Comparison of ENCODE assay signal across 8 cellular contexts in genomic region chr11:44133335-44133946, GRCh38. TPM values are rescaled to one million over a fixed set of nuclear protein-coding genes. Genes with fewer than 3 reads are reported as not detected.
A peak's percentile ranks its signal among the peaks of the same experiment; 100 is the strongest.
DNase-seq lines count a peak whose midpoint lies in the region; ATAC-seq, FAIRE-seq and TF ChIP-seq lines count a peak whose summit lies in the region.

No MANE protein-coding gene starts in this region.

- intact Hi-C loops in IMR-90 (cut with micrococcal nuclease) = loop anchor here (1.0 to 10.0 kb wide), 5 partner anchors 121 to 405 kb away; no protein-coding TSS in a partner anchor
- intact Hi-C loops in uterus (cut with DNase I; ENCODE audit: low total_unique reads) = no loop called here
- intact Hi-C loops in activated T-helper 1 cell treated with anti-CD3 and anti-CD28 coated beads, Interleukin-12 subunit alpha, Interleukin-12 subunit beta, Interleukin-2, Interleukin-4 antibody, amounts not matched to agents 30 ng/mL and 10 ng/mL and 1 ng/mL, durations not matched to agents 14 hours and 24 hours and 36 hours (cut with micrococcal nuclease) = loop anchor here (1.0 to 10.0 kb wide), 2 partner anchors 151 to 405 kb away; no protein-coding TSS in a partner anchor

- no peak overlapping the region for H3K4ac ChIP-seq in IMR-90 (ENCODE audit: low read depth, low read length)

- H3K27ac ChIP-seq in IMR-90 (ENCODE audit: insufficient read depth, low read length) (no peak overlapping the region), uterus (no peak overlapping the region)

- H3K9me3 ChIP-seq in IMR-90 (ENCODE audit: control insufficient read depth, insufficient read depth, low read length) (no peaks in the 10 kb centered on the region), uterus (no peaks in the 10 kb centered on the region)

- BruUV-seq in IMR-90 (replicated peaks; lab: Mats Ljungman, UMichigan) = no TSS peak

- WGBS in IMR-90 (ENCODE audit: extremely low coverage in 2 of 2, insufficient read length in 1 of 2), 2 experiments = no CpG with 5 or more reads among the region's 1 CpG

- dilution Hi-C loops in IMR-90 (cut with HindIII; ENCODE audit: low sequenced_read_pairs, unreplicated experiment) = no loop called here

- H4K91ac ChIP-seq in IMR-90 (ENCODE audit: insufficient read depth, low read depth, low read length) = no peak overlapping the region

- no peak overlapping the region for H2BK20ac ChIP-seq in IMR-90 (ENCODE audit: low read depth, low read length)

- H2BK15ac ChIP-seq in IMR-90 (ENCODE audit: low read depth, low read length) = no peak overlapping the region

- DNase-seq in D721Med (ENCODE audit: insufficient read length, low spot score) (no peak), IMR-90 (peak; percentile 59), WTC11 (ENCODE audit: low spot score) (no peak), iPS-NIHi11 (ENCODE audit: low spot score) (peak; percentile 49), uterus (no peak), SIG-M5 (lab: John Stamatoyannopoulos, UW) (no peak)
- no peak for DNase-seq in activated T-helper 1 cell treated with anti-CD3 and anti-CD28 coated beads, Interleukin-12 subunit alpha, Interleukin-12 subunit beta, Interleukin-2, Interleukin-4 antibody, amounts not matched to agents 30 ng/mL and 10 ng/mL and 1 ng/mL, durations not matched to agents 14 hours and 24 hours and 36 hours (ENCODE audit: low spot score)

- no peak overlapping the region for H3K4me3 Mint-ChIP-seq in WTC11
- H3K4me3 Mint-ChIP-seq in activated T-helper 1 cell treated with anti-CD3 and anti-CD28 coated beads, Interleukin-12 subunit alpha, Interleukin-12 subunit beta, Interleukin-2, Interleukin-4 antibody, amounts not matched to agents 30 ng/mL and 10 ng/mL and 1 ng/mL, durations not matched to agents 14 hours and 24 hours and 36 hours = no peak overlapping the region

- 0 out of 2 replicates have a peak, but pooled peaks cover 3% of the 10 kb centered on the region for H3K9me1 ChIP-seq in IMR-90 (ENCODE audit: insufficient read depth, low read length)

- H2AK9ac ChIP-seq in IMR-90 (replicated peaks; ENCODE audit: low read depth, low read length, poor library complexity) = no peak overlapping the region

- H3K27me3 Mint-ChIP-seq in WTC11 (ENCODE audit: low read depth) = no peaks in the 10 kb centered on the region
- H3K27me3 Mint-ChIP-seq in activated T-helper 1 cell treated with anti-CD3 and anti-CD28 coated beads, Interleukin-12 subunit alpha, Interleukin-12 subunit beta, Interleukin-2, Interleukin-4 antibody, amounts not matched to agents 30 ng/mL and 10 ng/mL and 1 ng/mL, durations not matched to agents 14 hours and 24 hours and 36 hours (ENCODE audit: insufficient read depth) = no peaks in the 10 kb centered on the region

- 0 out of 2 replicates have a peak, but pooled peaks cover 2% of the 10 kb centered on the region for H3K4me1 Mint-ChIP-seq in WTC11
- no peaks in the 10 kb centered on the region for H3K4me1 Mint-ChIP-seq in activated T-helper 1 cell treated with anti-CD3 and anti-CD28 coated beads, Interleukin-12 subunit alpha, Interleukin-12 subunit beta, Interleukin-2, Interleukin-4 antibody, amounts not matched to agents 30 ng/mL and 10 ng/mL and 1 ng/mL, durations not matched to agents 14 hours and 24 hours and 36 hours (ENCODE audit: low read depth)

- in situ Hi-C loops in IMR-90 (cut with MboI; ENCODE audit: low sequenced_read_pairs) = loop anchor here (5.0 kb wide), 1 partner anchor 409 kb away; no protein-coding TSS in a partner anchor

- H3K36me3 Mint-ChIP-seq in WTC11 = 0 out of 2 replicates have a peak, but pooled peaks cover 2% of the 10 kb centered on the region
- H3K36me3 Mint-ChIP-seq in activated T-helper 1 cell treated with anti-CD3 and anti-CD28 coated beads, Interleukin-12 subunit alpha, Interleukin-12 subunit beta, Interleukin-2, Interleukin-4 antibody, amounts not matched to agents 30 ng/mL and 10 ng/mL and 1 ng/mL, durations not matched to agents 14 hours and 24 hours and 36 hours (ENCODE audit: low read depth) = peaks cover 14% of the 10 kb centered on the region

- H2AFZ ChIP-seq in IMR-90 (replicated peaks; ENCODE audit: low read length, poor library complexity) = no peak overlapping the region

- H3K4me2 ChIP-seq in IMR-90 (ENCODE audit: low read depth, low read length) = no peak overlapping the region

- no peak overlapping the region for H3K9ac ChIP-seq in IMR-90 (ENCODE audit: low read depth, low read length)

- no peak overlapping the region for H3K27ac Mint-ChIP-seq in WTC11
- H3K27ac Mint-ChIP-seq in activated T-helper 1 cell treated with anti-CD3 and anti-CD28 coated beads, Interleukin-12 subunit alpha, Interleukin-12 subunit beta, Interleukin-2, Interleukin-4 antibody, amounts not matched to agents 30 ng/mL and 10 ng/mL and 1 ng/mL, durations not matched to agents 14 hours and 24 hours and 36 hours = no peak overlapping the region

- POLR2A ChIA-PET in IMR-90 (lab: Charles Lee; ENCODE audit: unreplicated experiment) (no interaction called here), WTC11 (lab: Charles Lee) (no interaction called here)

- H3K4me3 ChIP-seq in IMR-90 (ENCODE audit: insufficient read depth, low read depth, low read length) (no peak overlapping the region), uterus (no peak overlapping the region)

- H3K18ac ChIP-seq in IMR-90 (ENCODE audit: low read depth, low read length) = no peak overlapping the region

- FAIRE-seq in D721Med (lab: Jason Lieb, UNC) = no peak

- no peaks in the 10 kb centered on the region for H4K20me1 ChIP-seq in IMR-90 (ENCODE audit: insufficient read depth, low read length)

- no peaks in the 10 kb centered on the region for H3K9me3 Mint-ChIP-seq in WTC11
- H3K9me3 Mint-ChIP-seq in activated T-helper 1 cell treated with anti-CD3 and anti-CD28 coated beads, Interleukin-12 subunit alpha, Interleukin-12 subunit beta, Interleukin-2, Interleukin-4 antibody, amounts not matched to agents 30 ng/mL and 10 ng/mL and 1 ng/mL, durations not matched to agents 14 hours and 24 hours and 36 hours = no peaks in the 10 kb centered on the region

- no peak overlapping the region for H3K23ac ChIP-seq in IMR-90 (ENCODE audit: low read depth, low read length)

- H3K27me3 ChIP-seq in IMR-90 (ENCODE audit: control insufficient read depth, insufficient read depth, low read length) (no peaks in the 10 kb centered on the region), uterus (no peaks in the 10 kb centered on the region)

- no peak overlapping the region for H3K56ac ChIP-seq in IMR-90 (ENCODE audit: extremely low read depth, insufficient read depth, low read length)

- no peak overlapping the region for H2BK5ac ChIP-seq in IMR-90 (ENCODE audit: low read depth, low read length, poor library complexity, severe bottlenecking)

- TF ChIP-seq POLR2A in IMR-90 (IDR thresholded peaks at IDR 0.05; ENCODE audit: low read depth, low read length) (no peak), uterus (IDR thresholded peaks at IDR 0.05) (no peak)

- CTCF ChIA-PET in IMR-90 (lab: Yijun Ruan, JAX) (interaction anchor here (0.6 to 1.6 kb wide), 10 partner anchors 13 to 427 kb away, joined by 3 to 7 read pairs (median 4); no protein-coding TSS in a partner anchor), WTC11 (lab: Charles Lee) (interaction anchor here (0.5 to 3.2 kb wide), 34 partner anchors 11 to 778 kb away, joined by 3 to 28 read pairs (median 4); no protein-coding TSS in a partner anchor)

- peak; percentile 73 for TF ChIP-seq RAD21 in IMR-90 (IDR thresholded peaks at IDR 0.05; ENCODE audit: low read length)

- peaks cover 19% of the 10 kb centered on the region for H3K36me3 ChIP-seq in IMR-90 (ENCODE audit: control insufficient read depth, insufficient read depth, low read length)
- no peaks in the 10 kb centered on the region for H3K36me3 ChIP-seq in uterus

- H2BK120ac ChIP-seq in IMR-90 (ENCODE audit: low read depth, low read length) = no peak overlapping the region

- ATAC-seq in IMR-90 (ENCODE audit: low read depth) (peak; percentile 75), WTC11 (peak; percentile 65), HG03196 (IDR thresholded peaks at IDR 0.05; ENCODE audit: unreplicated experiment) (no peak)

- peaks cover 0 to 3% of the 10 kb centered on the region in 2 experiments; a peak in 1 of 4 replicates for H3K79me1 ChIP-seq in IMR-90 (ENCODE audit: low read depth in 1 of 2, low read length in 2 of 2)

- H4K5ac ChIP-seq in IMR-90 (ENCODE audit: low read depth, low read length) = no peak overlapping the region

- H3K14ac ChIP-seq in IMR-90 (replicated peaks; ENCODE audit: low read depth, low read length) = no peak overlapping the region

- no peak overlapping the region for H2AK5ac ChIP-seq in IMR-90 (ENCODE audit: low read depth, low read length)

- TF ChIP-seq CTCF in D721Med (IDR thresholded peaks at IDR 0.05; ENCODE audit: insufficient read depth, missing control alignments) (peak; percentile 64), IMR-90 (conservative IDR thresholded peaks at IDR 0.05; ENCODE audit: low read depth, low read length) (peak; percentile 72), WTC11 (IDR thresholded peaks at IDR 0.05) (peak; percentile 39), uterus (IDR thresholded peaks at IDR 0.05) (peak; percentile 43 to 63 (median 46))

- no peak overlapping the region for H4K8ac ChIP-seq in IMR-90 (ENCODE audit: low read depth in 2 of 2, low read length in 2 of 2)

- H3K4me1 ChIP-seq in IMR-90 (ENCODE audit: control insufficient read depth, insufficient read depth, low read length) (peaks cover 4% of the 10 kb centered on the region; the same call in 1 of the 2 replicates), uterus (peaks cover 0 to 5% of the 10 kb centered on the region in 2 donors)

TF ChIP-seq in IMR-90, 13 proteins besides CTCF, POLR2A, EP300 and RAD21:
- TF ChIP-seq MAZ (IDR thresholded peaks at IDR 0.05; ENCODE audit: borderline replicate concordance, low read depth, low read length) (no peak), SMC3 (IDR thresholded peaks at IDR 0.05; ENCODE audit: low read depth, low read length) (peak; percentile 87)

TF ChIP-seq in WTC11, 78 proteins besides CTCF, POLR2A, EP300 and RAD21 (continues in another document):
- TF ChIP-seq, protein P1, sequence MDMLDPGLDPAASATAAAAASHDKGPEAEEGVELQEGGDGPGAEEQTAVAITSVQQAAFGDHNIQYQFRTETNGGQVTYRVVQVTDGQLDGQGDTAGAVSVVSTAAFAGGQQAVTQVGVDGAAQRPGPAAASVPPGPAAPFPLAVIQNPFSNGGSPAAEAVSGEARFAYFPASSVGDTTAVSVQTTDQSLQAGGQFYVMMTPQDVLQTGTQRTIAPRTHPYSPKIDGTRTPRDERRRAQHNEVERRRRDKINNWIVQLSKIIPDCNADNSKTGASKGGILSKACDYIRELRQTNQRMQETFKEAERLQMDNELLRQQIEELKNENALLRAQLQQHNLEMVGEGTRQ (CRISPR knock-in tag; IDR thresholded peaks at IDR 0.05) = no peak

RNA-seq across cellular contexts. Expression of gene EXT2, which starts 38.0 kb away (rescaled TPM):
- total RNA-seq in IMR-90 (2012; rRNA removed) = 66.1 and 85.3 TPM in 2 replicates
- polyA plus RNA-seq in IMR-90 (2012; rRNA removed) = 68.5 and 75.0 TPM in 2 replicates
- polyA plus RNA-seq in IMR-90 (2012; cell fraction: cytosol; rRNA removed) = 56.0 and 72.5 TPM in 2 replicates
- polyA plus RNA-seq in IMR-90 (2012; cell fraction: nucleus; rRNA removed; ENCODE audit: low replicate concordance) = 36.7 and 41.2 TPM in 2 replicates
- 36.4 to 39.1 TPM (median 38.6 TPM) in 3 replicates for total RNA-seq in WTC11 (2021)
- total RNA-seq in uterus = 100 to 1,000 TPM in 1 of 4 donors, 10 to 100 TPM in 3; 52.6 to 116 (median 81.3) TPM
- 31.0 and 35.6 TPM in 2 replicates for total RNA-seq in activated T-helper 1 cell treated with anti-CD3 and anti-CD28 coated beads, Interleukin-12 subunit alpha, Interleukin-12 subunit beta, Interleukin-2, Interleukin-4 antibody, amounts not matched to agents 30 ng/mL and 10 ng/mL and 1 ng/mL, durations not matched to agents 14 hours and 24 hours and 36 hours

Comparison
In these comparisons a context has a peak if more than half of its experiments do, and no peak if none do; other contexts are left out.
1. DNase-seq: peak in IMR-90 (single experiment) and iPS-NIHi11 (single experiment); none in D721Med (single experiment), WTC11 (single experiment), uterus (0 of 2), activated T-helper 1 cell treated with anti-CD3 and anti-CD28 coated beads, Interleukin-12 subunit alpha, Interleukin-12 subunit beta, Interleukin-2, Interleukin-4 antibody, amounts not matched to agents 30 ng/mL and 10 ng/mL and 1 ng/mL, durations not matched to agents 14 hours and 24 hours and 36 hours (single experiment) and SIG-M5 (single experiment).
2. Peak in every context shown above with its lines, with median percentiles within 50 percentile points of each other: CTCF ChIP-seq.